1 cellular context compared by ENCODE assay signal in genomic region chr19:53103903-53104203, GRCh38.
TF ChIP-seq lines count a peak whose summit lies in the region.

No MANE protein-coding gene starts in this region.

TF ChIP-seq in endothelial cell of umbilical vein, 7 proteins besides CTCF, POLR2A, EP300 and RAD21:
- no peak for TF ChIP-seq FOS (IDR thresholded peaks at IDR 0.05; ENCODE audit: borderline replicate concordance, insufficient read depth, low read length)
- no peak for TF ChIP-seq MAX (IDR thresholded peaks at IDR 0.05; ENCODE audit: insufficient read depth, insufficient read length)
- TF ChIP-seq EZH2 (IDR thresholded peaks at IDR 0.05; ENCODE audit: borderline replicate concordance, low read depth, low read length, severe bottlenecking) = no peak
